10 cellular contexts compared by ENCODE assay signal in genomic region chr17:74442670-74443515, GRCh38. TPM values are rescaled to one million over a fixed set of nuclear protein-coding genes. Genes with fewer than 3 reads are reported as not detected.
A peak's percentile ranks its signal among the peaks of the same experiment; 100 is the strongest.
DNase-seq lines count a peak whose midpoint lies in the region; ATAC-seq and TF ChIP-seq lines count a peak whose summit lies in the region.
"Had no signal": no experiment of that assay in that cellular context is flagged by ENCODE, and none has a peak within 500 bp of the region (broad histone marks: within the 10 kb centered on the region; RNA-seq: fewer than 3 reads in every experiment).

No MANE protein-coding gene starts in this region.

- H3K36me3 ChIP-seq in GM23338 (ENCODE audit: insufficient read depth), result no peaks in the 10 kb centered on the region
- H3K36me3 ChIP-seq in ascending aorta, result peaks cover 21 to 22% of the 10 kb centered on the region in 2 donors

- peak overlapping the region; percentile 73; the same call in 1 of the 2 replicates for H3K4me2 ChIP-seq in GM23338
- H3K4me2 ChIP-seq: KMS-11 had no signal

- H3K36me3 Mint-ChIP-seq in GM23338 (ENCODE audit: low read depth), result peaks cover 7% of the 10 kb centered on the region; the same call in 2 of the 3 replicates

- peaks cover 21% of the 10 kb centered on the region for H3K4me1 Mint-ChIP-seq in GM23338

- H3K9me2 ChIP-seq in GM23338 (ENCODE audit: insufficient read depth), result no peaks in the 10 kb centered on the region

- peak; percentile 64 for DNase-seq in DMS79 (lab: John Stamatoyannopoulos, UW)
- peak; percentile 64 for DNase-seq in GM23338 (ENCODE audit: low spot score)
- DNase-seq in NCI-H2029 (lab: John Stamatoyannopoulos, UW), result peak; percentile 89
- DNase-seq in ascending aorta (ENCODE audit: low spot score in 2 of 2), result peak; percentile 69 to 90
- peak; percentile 62 for DNase-seq in islet precursor cell
- peak; percentile 50 for DNase-seq in stimulated activated CD8-positive, alpha-beta memory T cell treated with anti-CD3 and anti-CD28 coated beads, Interleukin-4, amount 100 ng/mL, for 48 hours
- no peak for DNase-seq in HPDE6-E6E7 (ENCODE audit: extremely low spot score)

- H3K9me3 ChIP-seq in ascending aorta, result no peaks in the 10 kb centered on the region

- no peaks in the 10 kb centered on the region for H4K20me1 ChIP-seq in GM23338 (replicated peaks; ENCODE audit: insufficient read depth)

- no peaks in the 10 kb centered on the region for H3K9me3 Mint-ChIP-seq in GM23338

- intact Hi-C loops in ascending aorta (cut with DNase I), result loop anchor here (1.0 to 10.0 kb wide), 4 partner anchors 9 to 668 kb away; partner anchors contain the start of genes CDR2L and NAT9

- TF ChIP-seq CTCF in GM23338 (conservative IDR thresholded peaks at IDR 0.05; ENCODE audit: low read depth in 2 of 2), result no peak
- TF ChIP-seq CTCF in ascending aorta (IDR thresholded peaks at IDR 0.05), result no peak

- ATAC-seq in GM23338, result peak; percentile 77
- ATAC-seq in GM18519 (IDR thresholded peaks at IDR 0.05; ENCODE audit: low FRiP score, unreplicated experiment), result no peak

- H3K4me3 Mint-ChIP-seq in GM23338, result 0 out of 3 replicates have a peak overlapping the region, but pooled peaks have one; percentile 33

- H3K4me1 ChIP-seq in GM23338 (ENCODE audit: insufficient read depth), result peaks cover 12% of the 10 kb centered on the region; the same call in 1 of the 2 replicates
- peaks cover 23 to 58% of the 10 kb centered on the region in 2 donors for H3K4me1 ChIP-seq in ascending aorta

- no peaks in the 10 kb centered on the region for H3K79me2 ChIP-seq in GM23338 (replicated peaks; ENCODE audit: insufficient read depth)

- H3K27me3 Mint-ChIP-seq in GM23338 (ENCODE audit: insufficient read depth, low read depth, poor library complexity), result peaks cover 5% of the 10 kb centered on the region

- no peak overlapping the region for H3K27ac ChIP-seq in GM23338 (ENCODE audit: low read depth)
- peak overlapping the region; percentile 94 to 98 for H3K27ac ChIP-seq in ascending aorta
- H3K27ac ChIP-seq: KMS-11 had no signal

- H3K27me3 ChIP-seq in GM23338 (ENCODE audit: insufficient read depth) (no peaks in the 10 kb centered on the region), ascending aorta (no peaks in the 10 kb centered on the region)

- H3K4me3 ChIP-seq in GM23338 (peak overlapping the region; percentile 16; the same call in 1 of the 2 replicates), ascending aorta (peak overlapping the region; percentile 14 to 49)

- peak overlapping the region; percentile 90; the same call in 1 of the 2 replicates for H2AFZ ChIP-seq in GM23338

- no peak overlapping the region for H3K27ac Mint-ChIP-seq in GM23338

- no peaks in the 10 kb centered on the region for H3F3A ChIP-seq in GM23338 (replicated peaks; ENCODE audit: low read depth)

TF ChIP-seq in GM23338, 12 proteins besides CTCF, POLR2A, EP300 and RAD21:
- TF ChIP-seq ETS1 (IDR thresholded peaks at IDR 0.05), result no peak
TF ChIP-seq in GM23338: peak in this region for 0.

RNA-seq across cellular contexts. Expression of gene GPRC5C, which starts 11.0 kb away (rescaled TPM):
- 20.7 and 22.4 TPM in 2 replicates for total RNA-seq in GM23338 (2014; rRNA removed; shearing (Covaris generic))
- polyA plus RNA-seq in GM23338 (2016; fragmentation: Nextera tagmentation; extraction: Ambion mirVana), result 8.9 and 9.0 TPM in 2 replicates
- 29.1 TPM for total RNA-seq in ascending aorta

RNA-seq across cellular contexts. Expression of gene CD300A, which starts 23.5 kb away (rescaled TPM):
- total RNA-seq in GM23338 (2014; rRNA removed; shearing (Covaris generic)), result 0.45 and 0.70 TPM in 2 replicates
- 0.37 and 0.54 TPM in 2 replicates for polyA plus RNA-seq in GM23338 (2016; fragmentation: Nextera tagmentation; extraction: Ambion mirVana)
- 21.9 TPM for total RNA-seq in ascending aorta
- total RNA-seq: fibroblast of villous mesenchyme had no signal

Comparison
In these comparisons a context has a peak if more than half of its experiments do, and no peak if none do; other contexts are left out.
1. RNA of gene CD300A, which starts 23.5 kb away (total RNA-seq): 21.9 TPM in ascending aorta (single experiment); 0.45 to 0.70 TPM in GM23338; every median in the first group is over 10 times any median in the second.